Comparison of ENCODE assay signal across 20 cellular contexts in genomic region chr6:53614676-53615075, GRCh38. TPM values are rescaled to one million over a fixed set of nuclear protein-coding genes. Genes with fewer than 3 reads are reported as not detected.
DNase-seq lines count a peak whose midpoint lies in the region; ATAC-seq, FAIRE-seq and TF ChIP-seq lines count a peak whose summit lies in the region.
"Had no signal": no experiment of that assay in that cellular context is flagged by ENCODE, and none has a peak within 500 bp of the region (broad histone marks: within the 10 kb centered on the region; RNA-seq: fewer than 3 reads in every experiment).

No MANE protein-coding gene starts in this region.

- BruUV-seq in HepG2 (replicated peaks; lab: Mats Ljungman, UMichigan): no TSS peak

- 8% methylated on average over 1 of the region's 1 CpG for WGBS in HepG2 (ENCODE audit: low lambda C conversion rate)

- DNase-seq in DMS53 treated with DMSO at 0.1 percent for 48 hours (lab: John Stamatoyannopoulos, UW; ENCODE audit: unreplicated experiment) (peak; percentile 36), WTC11 (ENCODE audit: low spot score) (no peak), HepG2 (ENCODE audit: low spot score) (peak; percentile 66), urothelium cell line (ENCODE audit: low spot score) (no peak), colonic mucosa (no peak), SIG-M5 treated with dmso at 0.1 percent for 504 hours (lab: John Stamatoyannopoulos, UW; ENCODE audit: unreplicated experiment) (no peak), SJCRH30 (no peak)
- DNase-seq: C1 segment of cervical spinal cord; COR-L47; GF-D8; GOT3; KG1; NCI-H1092 treated with DMSO at 0.1 percent for 48 hours; NCI-H1694; NCI-H2107; NCI-H345; NCI-H526 treated with DMSO at 0.1 percent for 48 hours; NK-92 treated with Interleukin-12 subunit alpha and Interleukin-12 subunit beta, amount 100 ng/mL, for 24 hours; Right ventricle myocardium superior had no signal

- H3K9me3 ChIP-seq in HepG2 (ENCODE audit: low read length) (no peaks in the 10 kb centered on the region), colonic mucosa (no peaks in the 10 kb centered on the region), SJCRH30 (replicated peaks) (no peaks in the 10 kb centered on the region)

- ATAC-seq in WTC11 (no peak), HepG2 (peak; percentile 51)

- in situ Hi-C loops in HepG2 (cut with HindIII; ENCODE audit: extremely low pct_ligation_motif_present, low pct_unique_long_range_greater_than_20kb): loop anchor here (5.0 kb wide), 1 partner anchor 67 kb away; the partner anchor contains the start of gene GCLC

- POLR2A ChIA-PET in WTC11 (lab: Charles Lee): no interaction called here
- POLR2A ChIA-PET in HepG2 (lab: Yijun Ruan, JAX): interaction anchor here (0.9 to 3.8 kb wide), 10 partner anchors 19 to 182 kb away, joined by 3 to 35 read pairs (median 8); partner anchors contain the start of gene GCLC

- no peaks in the 10 kb centered on the region for H3K36me3 Mint-ChIP-seq in WTC11

- H3K27ac Mint-ChIP-seq in WTC11: no peak overlapping the region

- H3K4me3 ChIP-seq in HepG2 (replicated peaks in 1 of 3; ENCODE audit: insufficient read depth in 1 of 3, low read depth in 2 of 3, low read length in 3 of 3) (peak overlapping the region in 1 of 3 experiments; percentile 45; a peak in 1 of 6 replicates), colonic mucosa (no peak overlapping the region), SJCRH30 (no peak overlapping the region)

- H3K27ac ChIP-seq in HepG2 (ENCODE audit: extremely low read length, insufficient read depth, low read length) (peak overlapping the region; percentile 97), colonic mucosa (no peak overlapping the region), SJCRH30 (no peak overlapping the region)
- H3K27ac ChIP-seq: HL-60 had no signal

- H3K36me3 ChIP-seq in HepG2 (replicated peaks in 1 of 2; ENCODE audit: control insufficient read depth in 1 of 2, insufficient read depth in 2 of 2, low read length in 2 of 2): peaks cover 0 to 1% of the 10 kb centered on the region in 2 experiments; a peak in 1 of 5 replicates
- H3K36me3 ChIP-seq in colonic mucosa: no peaks in the 10 kb centered on the region
- no peaks in the 10 kb centered on the region for H3K36me3 ChIP-seq in SJCRH30

- TF ChIP-seq EP300 in HepG2 (IDR thresholded peaks at IDR 0.05; ENCODE audit: low read depth in 2 of 2, low read length in 2 of 2): peak in 1 of 2 experiments; percentile 41; a peak in 1 of 4 replicates
- no peak for TF ChIP-seq EP300 in HepG2 (CRISPR knock-in tag; IDR thresholded peaks at IDR 0.05; ENCODE audit: borderline replicate concordance)

- TF ChIP-seq POLR2A in HepG2 (IDR thresholded peaks at IDR 0.05; ENCODE audit: insufficient read depth in 1 of 2, low read depth in 2 of 2, low read length in 2 of 2): peak in 1 of 2 experiments; percentile 44; a peak in 1 of 4 replicates

- no peaks in the 10 kb centered on the region for H3K27me3 Mint-ChIP-seq in WTC11 (ENCODE audit: low read depth)

- no peaks in the 10 kb centered on the region for H3K79me2 ChIP-seq in HepG2 (ENCODE audit: insufficient read depth, low read length)

- H4K20me1 ChIP-seq in HepG2 (ENCODE audit: insufficient read depth, low read length): no peaks in the 10 kb centered on the region

- H3K9ac ChIP-seq in HepG2 (ENCODE audit: insufficient read depth, low read depth, low read length) (peak overlapping the region; percentile 88), colonic mucosa (ENCODE audit: low read depth in 2 of 2, low read length in 2 of 2) (no peak overlapping the region)

- FAIRE-seq in HepG2 (lab: Jason Lieb, UNC) (peak; percentile 28), urothelium cell line (lab: Jason Lieb, UNC) (peak; percentile 70)

- no peak overlapping the region for H3K4me3 Mint-ChIP-seq in WTC11

- TF ChIP-seq CTCF in WTC11 (IDR thresholded peaks at IDR 0.05): no peak
- TF ChIP-seq CTCF in HepG2 (CRISPR knock-in tag; IDR thresholded peaks at IDR 0.05): no peak
- TF ChIP-seq CTCF in colonic mucosa (IDR thresholded peaks at IDR 0.05): no peak

- peaks cover 27% of the 10 kb centered on the region for H3K4me1 Mint-ChIP-seq in WTC11

- H3K27me3 ChIP-seq in HepG2 (ENCODE audit: control insufficient read depth in 1 of 2, insufficient read depth in 2 of 2, low read length in 2 of 2) (no peaks in the 10 kb centered on the region), colonic mucosa (no peaks in the 10 kb centered on the region), SJCRH30 (no peaks in the 10 kb centered on the region)

- intact Hi-C loops in HepG2 (cut with micrococcal nuclease; ENCODE audit: unreplicated experiment) (loop anchor here (1.0 to 5.0 kb wide), 4 partner anchors 16 to 183 kb away; partner anchors contain the start of gene LRRC1), colonic mucosa (cut with DNase I) (no loop called here)

- CTCF ChIA-PET in WTC11 (lab: Charles Lee) (no interaction called here), HepG2 (lab: Yijun Ruan, JAX; ENCODE audit: low intra/inter-chr PET ratio, low total read pairs) (no interaction called here)

- H3K4me1 ChIP-seq in HepG2 (ENCODE audit: insufficient read depth, low read length) (peaks cover 53% of the 10 kb centered on the region), colonic mucosa (peaks cover 10% of the 10 kb centered on the region), SJCRH30 (no peaks in the 10 kb centered on the region)

- peaks cover 7% of the 10 kb centered on the region; the same call in 1 of the 2 replicates for H3K9me3 Mint-ChIP-seq in WTC11

- H2AFZ ChIP-seq in HepG2 (ENCODE audit: low read length): no peak overlapping the region

- peak overlapping the region; percentile 88; the same call in 1 of the 2 replicates for H3K4me2 ChIP-seq in HepG2 (ENCODE audit: low read depth, low read length)

- no peak for TF ChIP-seq RAD21 in HepG2 (CRISPR knock-in tag; IDR thresholded peaks at IDR 0.05)

TF ChIP-seq in WTC11, 78 proteins besides CTCF, POLR2A, EP300 and RAD21:
- TF ChIP-seq ZNF138 (CRISPR knock-in tag; conservative IDR thresholded peaks at IDR 0.05) (no peak), GABPB1 (CRISPR knock-in tag; IDR thresholded peaks at IDR 0.05) (peak; percentile 93), NFE2L1 (CRISPR knock-in tag; IDR thresholded peaks at IDR 0.05) (no peak), ZNF263 (CRISPR knock-in tag; IDR thresholded peaks at IDR 0.05; ENCODE audit: low read depth) (no peak), E2F5 (CRISPR knock-in tag; IDR thresholded peaks at IDR 0.05) (no peak)
TF ChIP-seq in WTC11: peak in this region for 1.

TF ChIP-seq in HepG2, 621 proteins besides CTCF, POLR2A, EP300 and RAD21 (continues in another document):
- TF ChIP-seq ZSCAN9 (CRISPR knock-in tag; IDR thresholded peaks at IDR 0.05; ENCODE audit: borderline replicate concordance): no peak; the same call in 1 of the 2 replicates
- TF ChIP-seq ZNF552 (CRISPR knock-in tag; IDR thresholded peaks at IDR 0.05; ENCODE audit: borderline replicate concordance): no peak
- no peak for TF ChIP-seq ZNF264 (CRISPR knock-in tag; IDR thresholded peaks at IDR 0.05)
- no peak for TF ChIP-seq ZBTB37 (CRISPR knock-in tag; IDR thresholded peaks at IDR 0.05)
- no peak for TF ChIP-seq SMYD3 (CRISPR knock-in tag; IDR thresholded peaks at IDR 0.05)
- TF ChIP-seq KLF16 (CRISPR knock-in tag; IDR thresholded peaks at IDR 0.05): no peak
- no peak for TF ChIP-seq HIVEP1 (CRISPR knock-in tag; IDR thresholded peaks at IDR 0.05)
- no peak for TF ChIP-seq TBL1XR1 (IDR thresholded peaks at IDR 0.05; ENCODE audit: borderline replicate concordance, low read length, partially characterized antibody)
- TF ChIP-seq RCOR2 (CRISPR knock-in tag; IDR thresholded peaks at IDR 0.05): 0 out of 2 replicates have a peak, but pooled peaks have one; percentile 49

RNA-seq across cellular contexts. Expression of gene KLHL31, which starts 50.9 kb away (rescaled TPM):
- 0.34 to 0.57 TPM (median 0.41 TPM) in 3 replicates for total RNA-seq in WTC11 (2021)
- 0.14 and 0.31 TPM in 2 replicates for total RNA-seq in HepG2 (2016; rRNA removed; fragmentation: Illumina TruSeq; extraction: Trizol)
- total RNA-seq in HepG2 (2016; cell fraction: cytosol; rRNA removed; fragmentation: Illumina TruSeq; extraction: Trizol; ENCODE audit: low read depth): 0.09 and 0.10 TPM in 2 replicates
- 0.16 and 0.39 TPM in 2 replicates for total RNA-seq in HepG2 (2016; cell fraction: insoluble cytoplasmic fraction; rRNA removed; fragmentation: Illumina TruSeq; extraction: Trizol)
- 0.12 and 0.21 TPM in 2 replicates for total RNA-seq in HepG2 (2016; cell fraction: membrane; rRNA removed; fragmentation: Illumina TruSeq; extraction: Trizol)
- 1.1 and 1.2 TPM in 2 replicates for total RNA-seq in HepG2 (2016; cell fraction: nucleus; rRNA removed; fragmentation: Illumina TruSeq; extraction: Trizol)
- polyA plus RNA-seq in HepG2 (2011; rRNA removed): 0.13 and 0.22 TPM in 2 replicates
- 0.05 and 0.10 TPM in 2 replicates for polyA plus RNA-seq in HepG2 (2011; cell fraction: cytosol; rRNA removed)
- polyA plus RNA-seq in HepG2 (2011; cell fraction: nucleus; rRNA removed): 1.2 and 1.5 TPM in 2 replicates
- polyA plus RNA-seq in HepG2 (2012): 0.63 and 1.1 TPM in 2 replicates
- polyA plus RNA-seq in HepG2 (2016; cell fraction: cytosol; fragmentation: Illumina TruSeq; extraction: Trizol; ENCODE audit: low read depth): 0.03 TPM in 2 replicates
- polyA plus RNA-seq in HepG2 (2016; cell fraction: insoluble cytoplasmic fraction; fragmentation: Illumina TruSeq; extraction: Trizol; ENCODE audit: low read depth): 0.10 and 0.11 TPM in 2 replicates
- 0.09 and 0.15 TPM in 2 replicates for polyA plus RNA-seq in HepG2 (2016; cell fraction: membrane; fragmentation: Illumina TruSeq; extraction: Trizol; ENCODE audit: low read depth)
- 0.93 and 0.99 TPM in 2 replicates for polyA plus RNA-seq in HepG2 (2016; cell fraction: nucleus; fragmentation: Illumina TruSeq; extraction: Trizol; ENCODE audit: insufficient read depth, low read depth)
- 0.07 and 0.28 TPM in 2 replicates for polyA minus RNA-seq in HepG2 (2011; rRNA and poly(A)+ RNA removed; ENCODE audit: low replicate concordance)
- 0.35 TPM in 1 of 2 replicates, not detected in the other for polyA minus RNA-seq in HepG2 (2011; cell fraction: cytosol; rRNA and poly(A)+ RNA removed)
- 0.99 and 1.5 TPM in 2 replicates for polyA minus RNA-seq in HepG2 (2011; cell fraction: nucleus; rRNA and poly(A)+ RNA removed)
- total RNA-seq in colonic mucosa: under 1 TPM; 0.27 to 0.30 TPM
- total RNA-seq in SJCRH30 (2014; rRNA removed; shearing (Covaris generic)): 1.8 and 1.9 TPM in 2 replicates

Comparison
In these comparisons a context has a peak if more than half of its experiments do, and no peak if none do; other contexts are left out.
1. DNase-seq: peak in DMS53 treated with DMSO at 0.1 percent for 48 hours (single experiment) and HepG2 (single experiment); none in WTC11 (single experiment), urothelium cell line (single experiment), colonic mucosa (single experiment), SIG-M5 treated with dmso at 0.1 percent for 504 hours (single experiment) and SJCRH30 (0 of 2).